In genomic region chr19:17303167-17303939, GRCh38 we compare ENCODE assay signal across 8 cellular contexts. TPM values are rescaled to one million over a fixed set of nuclear protein-coding genes. Genes with fewer than 3 reads are reported as not detected.
DNase-seq lines count a peak whose midpoint lies in the region; ATAC-seq and TF ChIP-seq lines count a peak whose summit lies in the region.

Gene ABHD8 (minus strand): TSS chr19:17303425. CDS start chr19:17301616, 1,809 bp downstream.

- intact Hi-C loops in activated B cell treated with CpG ODN at 0.5 μM for 24 hours (cut with micrococcal nuclease), result loop anchor here (10.0 kb wide), 1 partner anchor 409 kb away; no protein-coding TSS in a partner anchor

- no peaks in the 10 kb centered on the region for H3K27me3 Mint-ChIP-seq in activated B cell treated with CpG ODN at 0.5 μM for 24 hours

- no peak for TF ChIP-seq CTCF in activated B cell treated with CpG ODN at 0.5 μM for 24 hours (IDR thresholded peaks at IDR 0.05)

- H3K4me3 Mint-ChIP-seq in activated B cell treated with CpG ODN at 0.5 μM for 24 hours, result peak within 1 kb of the TSS; percentile 77

- peak; percentile 38 for ATAC-seq in GM18861 (IDR thresholded peaks at IDR 0.05; ENCODE audit: unreplicated experiment)
- peak; percentile 62 for ATAC-seq in HG03103 (IDR thresholded peaks at IDR 0.05; ENCODE audit: low read depth, unreplicated experiment)
- peak; percentile 73 for ATAC-seq in activated B cell treated with CpG ODN at 0.5 μM for 24 hours (ENCODE audit: low read depth)

- POLR2A ChIA-PET in activated B cell treated with CpG ODN at 0.5 μM for 24 hours (lab: Charles Lee), result interaction anchor here (0.6 to 1.6 kb wide), 7 partner anchors 12 to 1880 kb away, joined by 3 to 6 read pairs (median 3); partner anchors contain the start of gene ANO8

- no peaks in the 10 kb centered on the region for H3K9me3 Mint-ChIP-seq in activated B cell treated with CpG ODN at 0.5 μM for 24 hours

- peak; percentile 94 for DNase-seq in ACHN
- peak; percentile 98 for DNase-seq in NCI-H2196 (lab: John Stamatoyannopoulos, UW; ENCODE audit: unreplicated experiment)
- peak; percentile 90 for DNase-seq in activated B cell treated with CpG ODN at 0.5 μM for 24 hours
- peak; percentile 42 to 98 (median 87) for DNase-seq in caudate nucleus (lab: John Stamatoyannopoulos, UW)
- DNase-seq in inferior parietal cortex (ENCODE audit: extremely low spot score), result peak; percentile 91
- peak; percentile 87 for DNase-seq in smooth muscle cell of the brain vasculature (ENCODE audit: low read depth, low spot score)

- H3K4me1 Mint-ChIP-seq in activated B cell treated with CpG ODN at 0.5 μM for 24 hours, result peaks cover 37% of the 10 kb centered on the region

- CTCF ChIA-PET in activated B cell treated with CpG ODN at 0.5 μM for 24 hours (lab: Charles Lee), result interaction anchor here (0.9 to 2.3 kb wide), 5 partner anchors 10 to 230 kb away, joined by 3 to 12 read pairs (median 3); no protein-coding TSS in a partner anchor

- peak within 1 kb of the TSS; percentile 83 for H3K27ac ChIP-seq in caudate nucleus (ENCODE audit: low read depth, low read length)

- H3K27ac Mint-ChIP-seq in activated B cell treated with CpG ODN at 0.5 μM for 24 hours, result peak within 1 kb of the TSS; percentile 56

- in situ Hi-C loops in ACHN (cut with HindIII; ENCODE audit: low pct_ligation_motif_present, low pct_unique_long_range_greater_than_20kb, low sequenced_read_pairs), result no loop called here

- peaks cover 7% of the 10 kb centered on the region for H3K36me3 Mint-ChIP-seq in activated B cell treated with CpG ODN at 0.5 μM for 24 hours (ENCODE audit: low read depth)

RNA-seq across cellular contexts. Expression of gene ABHD8, which starts in this region (rescaled TPM):
- total RNA-seq in activated B cell treated with CpG ODN at 0.5 μM for 24 hours, result 5.4 and 6.6 TPM in 2 replicates

Comparison
In these comparisons a context has a peak if more than half of its experiments do, and no peak if none do; other contexts are left out.
1. Peak in every context shown above with its lines: DNase-seq, ATAC-seq and H3K27ac ChIP-seq.